Comparison of ENCODE assay signal across 1 cellular context in genomic region chr19:32346901-32347300, GRCh38.
TF ChIP-seq lines count a peak whose summit lies in the region.

No MANE protein-coding gene starts in this region.

TF ChIP-seq in endothelial cell of umbilical vein, 7 proteins besides CTCF, POLR2A, EP300 and RAD21 (continued from another document):
- TF ChIP-seq MAX (IDR thresholded peaks at IDR 0.05; ENCODE audit: insufficient read depth, insufficient read length), result no peak
- no peak for TF ChIP-seq EZH2 (IDR thresholded peaks at IDR 0.05; ENCODE audit: borderline replicate concordance, low read depth, low read length, severe bottlenecking)
- no peak for TF ChIP-seq POLR2AphosphoS5 (IDR thresholded peaks at IDR 0.05; ENCODE audit: insufficient read depth, low read depth, low read length)
- TF ChIP-seq FOS (IDR thresholded peaks at IDR 0.05; ENCODE audit: borderline replicate concordance, insufficient read depth, low read length), result no peak
- no peak for TF ChIP-seq JUN (IDR thresholded peaks at IDR 0.05; ENCODE audit: borderline replicate concordance, insufficient read depth, insufficient read length, low read depth)
- TF ChIP-seq GATA2 (IDR thresholded peaks at IDR 0.05; ENCODE audit: insufficient read depth, insufficient read length, low read depth, low read length), result no peak
